ENCODE assay signal across 1 cellular context in the genomic region with DNA sequence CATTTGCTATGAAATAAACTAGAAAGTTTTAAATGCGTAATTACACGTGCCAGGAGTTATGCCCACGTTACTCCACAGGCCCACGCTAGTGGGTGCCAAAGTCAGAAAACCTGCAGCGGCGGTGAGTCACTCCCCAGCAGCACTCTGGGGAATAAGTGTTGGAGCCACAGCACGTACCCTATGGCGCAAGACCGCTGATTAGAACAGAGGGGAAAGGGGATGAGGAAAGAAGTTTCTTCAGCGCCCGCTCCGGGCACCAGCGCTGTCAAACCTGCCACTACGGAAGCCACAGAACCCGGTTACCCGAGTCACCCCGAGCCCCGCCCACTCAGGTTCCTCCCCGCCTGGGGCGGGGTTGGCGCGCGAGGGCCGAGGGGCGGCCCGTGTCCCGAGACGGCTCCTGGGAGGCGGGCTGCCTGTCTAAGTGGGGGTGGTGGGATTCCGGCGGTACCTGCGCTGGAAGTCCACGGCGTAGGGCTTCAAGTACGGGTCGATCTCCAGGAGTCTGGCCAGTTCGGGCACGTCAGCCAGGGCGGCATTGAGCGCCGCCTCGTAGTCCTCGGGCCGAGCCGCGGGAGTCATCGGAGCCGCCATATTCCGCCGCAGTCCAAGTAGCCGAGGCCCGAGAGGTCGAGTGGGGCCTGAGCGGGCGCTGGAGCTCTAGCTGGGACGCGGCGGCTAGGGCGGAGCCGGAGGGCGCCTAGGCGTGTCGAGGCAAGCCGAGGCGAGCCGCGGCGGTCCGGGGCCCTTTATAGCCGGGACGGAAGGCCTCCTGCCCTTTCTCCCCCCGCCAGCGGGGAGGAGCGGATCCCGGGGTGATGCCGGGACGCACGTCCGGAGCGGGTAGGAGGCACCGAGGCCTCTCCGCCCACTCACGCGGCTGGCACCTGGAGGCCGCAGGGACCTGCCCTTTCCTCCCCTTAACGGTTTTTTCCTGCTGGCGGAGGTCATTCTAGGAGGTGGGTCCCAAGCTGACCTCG.
TF ChIP-seq lines count a peak whose summit lies in the region.

GBE1 (minus strand) TSS at position 722 of the 980 bp plus-strand sequence; CDS start at position 594, 128 bp downstream.

TF ChIP-seq in HepG2, 621 proteins besides CTCF, POLR2A, EP300 and RAD21 (continued from another document and continues in another):
- TF ChIP-seq, protein P1, sequence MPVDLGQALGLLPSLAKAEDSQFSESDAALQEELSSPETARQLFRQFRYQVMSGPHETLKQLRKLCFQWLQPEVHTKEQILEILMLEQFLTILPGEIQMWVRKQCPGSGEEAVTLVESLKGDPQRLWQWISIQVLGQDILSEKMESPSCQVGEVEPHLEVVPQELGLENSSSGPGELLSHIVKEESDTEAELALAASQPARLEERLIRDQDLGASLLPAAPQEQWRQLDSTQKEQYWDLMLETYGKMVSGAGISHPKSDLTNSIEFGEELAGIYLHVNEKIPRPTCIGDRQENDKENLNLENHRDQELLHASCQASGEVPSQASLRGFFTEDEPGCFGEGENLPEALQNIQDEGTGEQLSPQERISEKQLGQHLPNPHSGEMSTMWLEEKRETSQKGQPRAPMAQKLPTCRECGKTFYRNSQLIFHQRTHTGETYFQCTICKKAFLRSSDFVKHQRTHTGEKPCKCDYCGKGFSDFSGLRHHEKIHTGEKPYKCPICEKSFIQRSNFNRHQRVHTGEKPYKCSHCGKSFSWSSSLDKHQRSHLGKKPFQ (CRISPR knock-in tag; IDR thresholded peaks at IDR 0.05; ENCODE audit: insufficient replicate concordance), result peak; percentile 97
- TF ChIP-seq THAP9 (CRISPR knock-in tag; IDR thresholded peaks at IDR 0.05; ENCODE audit: borderline replicate concordance), result peak; percentile 99
- TF ChIP-seq, protein P2, sequence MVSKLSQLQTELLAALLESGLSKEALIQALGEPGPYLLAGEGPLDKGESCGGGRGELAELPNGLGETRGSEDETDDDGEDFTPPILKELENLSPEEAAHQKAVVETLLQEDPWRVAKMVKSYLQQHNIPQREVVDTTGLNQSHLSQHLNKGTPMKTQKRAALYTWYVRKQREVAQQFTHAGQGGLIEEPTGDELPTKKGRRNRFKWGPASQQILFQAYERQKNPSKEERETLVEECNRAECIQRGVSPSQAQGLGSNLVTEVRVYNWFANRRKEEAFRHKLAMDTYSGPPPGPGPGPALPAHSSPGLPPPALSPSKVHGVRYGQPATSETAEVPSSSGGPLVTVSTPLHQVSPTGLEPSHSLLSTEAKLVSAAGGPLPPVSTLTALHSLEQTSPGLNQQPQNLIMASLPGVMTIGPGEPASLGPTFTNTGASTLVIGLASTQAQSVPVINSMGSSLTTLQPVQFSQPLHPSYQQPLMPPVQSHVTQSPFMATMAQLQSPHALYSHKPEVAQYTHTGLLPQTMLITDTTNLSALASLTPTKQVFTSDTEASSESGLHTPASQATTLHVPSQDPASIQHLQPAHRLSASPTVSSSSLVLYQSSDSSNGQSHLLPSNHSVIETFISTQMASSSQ (IDR thresholded peaks at IDR 0.05; ENCODE audit: low read depth), result no peak
- TF ChIP-seq, protein P2 (CRISPR knock-in tag; IDR thresholded peaks at IDR 0.05; ENCODE audit: borderline replicate concordance), result peak; percentile 82; the same call in 1 of the 2 replicates
- peak; percentile 87 for TF ChIP-seq E2F1 (CRISPR knock-in tag; IDR thresholded peaks at IDR 0.05)
- TF ChIP-seq ZNF101 (CRISPR knock-in tag; IDR thresholded peaks at IDR 0.05; ENCODE audit: borderline replicate concordance, low read depth), result peak; percentile 47; the same call in 1 of the 2 replicates
- TF ChIP-seq IRF2 (CRISPR knock-in tag; IDR thresholded peaks at IDR 0.05), result peak; percentile 48; the same call in 1 of the 2 replicates
- TF ChIP-seq, protein P3, sequence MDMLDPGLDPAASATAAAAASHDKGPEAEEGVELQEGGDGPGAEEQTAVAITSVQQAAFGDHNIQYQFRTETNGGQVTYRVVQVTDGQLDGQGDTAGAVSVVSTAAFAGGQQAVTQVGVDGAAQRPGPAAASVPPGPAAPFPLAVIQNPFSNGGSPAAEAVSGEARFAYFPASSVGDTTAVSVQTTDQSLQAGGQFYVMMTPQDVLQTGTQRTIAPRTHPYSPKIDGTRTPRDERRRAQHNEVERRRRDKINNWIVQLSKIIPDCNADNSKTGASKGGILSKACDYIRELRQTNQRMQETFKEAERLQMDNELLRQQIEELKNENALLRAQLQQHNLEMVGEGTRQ (IDR thresholded peaks at IDR 0.05; ENCODE audit: low read depth, low read length), result no peak
- TF ChIP-seq, protein P3 (CRISPR knock-in tag; IDR thresholded peaks at IDR 0.05; ENCODE audit: borderline replicate concordance), result peak; percentile 58
- TF ChIP-seq, protein P4, sequence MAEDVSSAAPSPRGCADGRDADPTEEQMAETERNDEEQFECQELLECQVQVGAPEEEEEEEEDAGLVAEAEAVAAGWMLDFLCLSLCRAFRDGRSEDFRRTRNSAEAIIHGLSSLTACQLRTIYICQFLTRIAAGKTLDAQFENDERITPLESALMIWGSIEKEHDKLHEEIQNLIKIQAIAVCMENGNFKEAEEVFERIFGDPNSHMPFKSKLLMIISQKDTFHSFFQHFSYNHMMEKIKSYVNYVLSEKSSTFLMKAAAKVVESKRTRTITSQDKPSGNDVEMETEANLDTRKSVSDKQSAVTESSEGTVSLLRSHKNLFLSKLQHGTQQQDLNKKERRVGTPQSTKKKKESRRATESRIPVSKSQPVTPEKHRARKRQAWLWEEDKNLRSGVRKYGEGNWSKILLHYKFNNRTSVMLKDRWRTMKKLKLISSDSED (CRISPR knock-in tag; IDR thresholded peaks at IDR 0.05), result no peak
- peak; percentile 89 for TF ChIP-seq MYC (CRISPR knock-in tag; IDR thresholded peaks at IDR 0.05; ENCODE audit: borderline replicate concordance)
- TF ChIP-seq TBX2 (CRISPR knock-in tag; IDR thresholded peaks at IDR 0.05; ENCODE audit: borderline replicate concordance), result peak; percentile 95
- no peak for TF ChIP-seq BATF2 (CRISPR knock-in tag; IDR thresholded peaks at IDR 0.05)
- TF ChIP-seq TBL1XR1 (IDR thresholded peaks at IDR 0.05; ENCODE audit: borderline replicate concordance, low read length, partially characterized antibody), result no peak
- TF ChIP-seq, protein P5, sequence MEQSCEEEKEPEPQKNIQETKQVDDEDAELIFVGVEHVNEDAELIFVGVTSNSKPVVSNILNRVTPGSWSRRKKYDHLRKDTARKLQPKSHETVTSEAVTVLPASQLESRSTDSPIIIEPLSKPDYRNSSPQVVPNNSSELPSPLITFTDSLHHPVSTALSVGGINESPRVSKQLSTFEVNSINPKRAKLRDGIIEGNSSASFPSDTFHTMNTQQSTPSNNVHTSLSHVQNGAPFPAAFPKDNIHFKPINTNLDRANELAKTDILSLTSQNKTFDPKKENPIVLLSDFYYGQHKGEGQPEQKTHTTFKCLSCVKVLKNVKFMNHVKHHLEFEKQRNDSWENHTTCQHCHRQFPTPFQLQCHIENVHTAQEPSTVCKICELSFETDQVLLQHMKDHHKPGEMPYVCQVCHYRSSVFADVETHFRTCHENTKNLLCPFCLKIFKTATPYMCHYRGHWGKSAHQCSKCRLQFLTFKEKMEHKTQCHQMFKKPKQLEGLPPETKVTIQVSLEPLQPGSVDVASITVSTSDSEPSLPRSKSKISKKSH (CRISPR knock-in tag; IDR thresholded peaks at IDR 0.05; ENCODE audit: borderline replicate concordance), result peak; percentile 70
- TF ChIP-seq ZNF572 (CRISPR knock-in tag; IDR thresholded peaks at IDR 0.05), result 0 out of 2 replicates have a peak, but pooled peaks have one; percentile 18
- TF ChIP-seq ZNF20 (CRISPR knock-in tag; IDR thresholded peaks at IDR 0.05), result peak; percentile 69; the same call in 1 of the 2 replicates
- TF ChIP-seq, protein P6, sequence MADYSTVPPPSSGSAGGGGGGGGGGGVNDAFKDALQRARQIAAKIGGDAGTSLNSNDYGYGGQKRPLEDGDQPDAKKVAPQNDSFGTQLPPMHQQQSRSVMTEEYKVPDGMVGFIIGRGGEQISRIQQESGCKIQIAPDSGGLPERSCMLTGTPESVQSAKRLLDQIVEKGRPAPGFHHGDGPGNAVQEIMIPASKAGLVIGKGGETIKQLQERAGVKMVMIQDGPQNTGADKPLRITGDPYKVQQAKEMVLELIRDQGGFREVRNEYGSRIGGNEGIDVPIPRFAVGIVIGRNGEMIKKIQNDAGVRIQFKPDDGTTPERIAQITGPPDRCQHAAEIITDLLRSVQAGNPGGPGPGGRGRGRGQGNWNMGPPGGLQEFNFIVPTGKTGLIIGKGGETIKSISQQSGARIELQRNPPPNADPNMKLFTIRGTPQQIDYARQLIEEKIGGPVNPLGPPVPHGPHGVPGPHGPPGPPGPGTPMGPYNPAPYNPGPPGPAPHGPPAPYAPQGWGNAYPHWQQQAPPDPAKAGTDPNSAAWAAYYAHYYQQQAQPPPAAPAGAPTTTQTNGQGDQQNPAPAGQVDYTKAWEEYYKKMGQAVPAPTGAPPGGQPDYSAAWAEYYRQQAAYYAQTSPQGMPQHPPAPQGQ (CRISPR knock-in tag; IDR thresholded peaks at IDR 0.05; ENCODE audit: borderline replicate concordance), result no peak
- TF ChIP-seq ZNF431 (CRISPR knock-in tag; IDR thresholded peaks at IDR 0.05; ENCODE audit: borderline replicate concordance, low read depth), result peak; percentile 80; the same call in 1 of the 2 replicates
- peak; percentile 86 for TF ChIP-seq ZNF367 (CRISPR knock-in tag; IDR thresholded peaks at IDR 0.05; ENCODE audit: borderline replicate concordance)
- no peak for TF ChIP-seq ZFP36L2 (CRISPR knock-in tag; IDR thresholded peaks at IDR 0.05)
- no peak for TF ChIP-seq SP1 (IDR thresholded peaks at IDR 0.05)
- peak; percentile 67 for TF ChIP-seq SP1 (CRISPR knock-in tag; IDR thresholded peaks at IDR 0.05)
- peak; percentile 92; the same call in 1 of the 2 replicates for TF ChIP-seq ZNF558 (CRISPR knock-in tag; IDR thresholded peaks at IDR 0.05; ENCODE audit: borderline replicate concordance)
- TF ChIP-seq ZNF317 (CRISPR knock-in tag; IDR thresholded peaks at IDR 0.05), result peak; percentile 82
- TF ChIP-seq ZNF773 (CRISPR knock-in tag; IDR thresholded peaks at IDR 0.05; ENCODE audit: borderline replicate concordance), result peak; percentile 70; the same call in 1 of the 2 replicates
- TF ChIP-seq, protein P7, sequence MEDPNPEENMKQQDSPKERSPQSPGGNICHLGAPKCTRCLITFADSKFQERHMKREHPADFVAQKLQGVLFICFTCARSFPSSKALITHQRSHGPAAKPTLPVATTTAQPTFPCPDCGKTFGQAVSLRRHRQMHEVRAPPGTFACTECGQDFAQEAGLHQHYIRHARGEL (CRISPR knock-in tag; IDR thresholded peaks at IDR 0.05), result no peak; the same call in 1 of the 2 replicates
- TF ChIP-seq, protein P8, sequence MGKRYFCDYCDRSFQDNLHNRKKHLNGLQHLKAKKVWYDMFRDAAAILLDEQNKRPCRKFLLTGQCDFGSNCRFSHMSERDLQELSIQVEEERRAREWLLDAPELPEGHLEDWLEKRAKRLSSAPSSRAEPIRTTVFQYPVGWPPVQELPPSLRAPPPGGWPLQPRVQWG (CRISPR knock-in tag; IDR thresholded peaks at IDR 0.05; ENCODE audit: borderline replicate concordance, low read depth), result no peak
- peak; percentile 62 for TF ChIP-seq ZNF781 (CRISPR knock-in tag; IDR thresholded peaks at IDR 0.05; ENCODE audit: borderline replicate concordance, not compliant biosample characterization)
